ENCODE assay signal across 10 cellular contexts in the genomic region with DNA sequence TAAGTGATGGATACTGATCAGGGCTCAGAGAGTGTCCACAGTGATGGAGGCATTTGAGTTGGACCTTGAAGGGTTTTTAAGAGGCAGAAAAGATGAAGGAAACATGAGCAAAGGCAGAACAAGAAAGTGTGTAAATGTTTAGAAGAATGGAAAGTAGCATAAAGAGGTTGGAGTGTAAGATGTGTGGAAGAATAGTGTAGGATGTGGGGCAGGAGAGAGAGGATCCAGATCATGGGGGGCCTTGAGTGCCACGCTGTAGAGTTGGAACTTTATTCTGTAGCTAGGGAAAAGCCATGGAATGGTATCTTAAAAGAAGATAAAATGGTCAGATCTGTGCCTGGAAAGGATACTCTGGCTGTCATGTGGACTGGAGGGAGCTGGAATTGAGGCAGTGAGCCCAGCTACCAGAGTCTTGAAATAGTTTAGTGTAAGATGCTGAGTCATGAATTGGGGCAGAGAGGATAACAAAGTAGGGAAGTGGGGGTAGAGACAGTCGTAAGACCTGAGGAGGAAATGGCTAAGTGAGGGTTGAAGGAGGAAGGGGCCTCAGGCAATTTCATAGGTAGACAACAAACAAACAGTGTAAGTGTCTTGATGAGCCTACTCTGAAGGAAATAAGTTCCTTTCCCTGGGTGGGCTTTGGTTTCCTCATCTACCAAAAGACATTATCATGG. TPM values are rescaled to one million over a fixed set of nuclear protein-coding genes. Genes with fewer than 3 reads are reported as not detected.
DNase-seq lines count a peak whose midpoint lies in the region; TF ChIP-seq lines count a peak whose summit lies in the region.
"Had no signal": no experiment of that assay in that cellular context is flagged by ENCODE, and none has a peak within 500 bp of the region (broad histone marks: within the 10 kb centered on the region; RNA-seq: fewer than 3 reads in every experiment).

No MANE protein-coding gene starts in this region.

- H3K9me3 ChIP-seq in effector memory CD4-positive, alpha-beta T cell (ENCODE audit: control insufficient read depth, low read length): no peaks in the 10 kb centered on the region

- H3K4me1 ChIP-seq in effector memory CD4-positive, alpha-beta T cell (ENCODE audit: control insufficient read depth, insufficient read depth, low read length, poor library complexity, severe bottlenecking): no peaks in the 10 kb centered on the region

- no peak overlapping the region for H3K27ac ChIP-seq in effector memory CD4-positive, alpha-beta T cell (ENCODE audit: insufficient read depth, low read length, poor library complexity, severe bottlenecking)

- no peak for TF ChIP-seq CTCF in fibroblast of the aortic adventitia (IDR thresholded peaks at IDR 0.05; ENCODE audit: insufficient read depth, low read length)

- DNase-seq in GM04503 (ENCODE audit: low read depth): peak; percentile 23
- peak; percentile 11 for DNase-seq in RPMI7951 (ENCODE audit: low read depth)
- DNase-seq in fibroblast of the aortic adventitia (ENCODE audit: low read depth): peak; percentile 75
- DNase-seq in renal cortical epithelial cell (ENCODE audit: low read depth): peak; percentile 79
- no peak for DNase-seq in NCI-H1092 treated with DMSO at 0.1 percent for 48 hours (lab: John Stamatoyannopoulos, UW)
- DNase-seq in SHP77 (lab: John Stamatoyannopoulos, UW): no peak
- DNase-seq in DMS53 (lab: John Stamatoyannopoulos, UW): no peak
- DNase-seq in effector memory CD4-positive, alpha-beta T cell: no peak
- DNase-seq: DMS 273 treated with DMSO at 0.1 percent for 48 hours, hypothalamus had no signal

- no peaks in the 10 kb centered on the region for H3K27me3 ChIP-seq in effector memory CD4-positive, alpha-beta T cell (replicated peaks; ENCODE audit: control insufficient read depth, insufficient read depth, low read length, poor library complexity, severe bottlenecking)

- no peak overlapping the region for H3K4me3 ChIP-seq in fibroblast of the aortic adventitia (ENCODE audit: low read depth, low read length)
- no peak overlapping the region for H3K4me3 ChIP-seq in effector memory CD4-positive, alpha-beta T cell (ENCODE audit: insufficient read depth, low read depth, low read length, poor library complexity, severe bottlenecking)

- H3K36me3 ChIP-seq in effector memory CD4-positive, alpha-beta T cell (ENCODE audit: control insufficient read depth, insufficient read depth, low read length): no peaks in the 10 kb centered on the region

RNA-seq across cellular contexts. Expression of gene KCNE3, which starts 6.7 kb away (rescaled TPM):
- 1.3 and 1.9 TPM in 2 replicates for total RNA-seq in RPMI7951 (2014; rRNA removed; shearing (Covaris generic))
- total RNA-seq in fibroblast of the aortic adventitia (ENCODE audit: low replicate concordance) (0.18 and 5.9 TPM in 2 replicates), renal cortical epithelial cell (0.52 and 11.8 TPM in 2 replicates)

RNA-seq across cellular contexts. Expression of gene LIPT2, which starts 32.9 kb away (rescaled TPM):
- 5.0 and 5.4 TPM in 2 replicates for total RNA-seq in RPMI7951 (2014; rRNA removed; shearing (Covaris generic))
- total RNA-seq in fibroblast of the aortic adventitia (ENCODE audit: low replicate concordance) (1.4 TPM in 1 of 2 replicates, not detected in the other), renal cortical epithelial cell (4.2 and 5.0 TPM in 2 replicates)

Comparison
In these comparisons a context has a peak if more than half of its experiments do, and no peak if none do; other contexts are left out.
1. DNase-seq: peak in GM04503 (single experiment), RPMI7951 (single experiment), fibroblast of the aortic adventitia (single experiment) and renal cortical epithelial cell (single experiment); none in NCI-H1092 treated with DMSO at 0.1 percent for 48 hours (single experiment), SHP77 (0 of 2), DMS53 (single experiment) and effector memory CD4-positive, alpha-beta T cell (0 of 3).